In the genomic region with DNA sequence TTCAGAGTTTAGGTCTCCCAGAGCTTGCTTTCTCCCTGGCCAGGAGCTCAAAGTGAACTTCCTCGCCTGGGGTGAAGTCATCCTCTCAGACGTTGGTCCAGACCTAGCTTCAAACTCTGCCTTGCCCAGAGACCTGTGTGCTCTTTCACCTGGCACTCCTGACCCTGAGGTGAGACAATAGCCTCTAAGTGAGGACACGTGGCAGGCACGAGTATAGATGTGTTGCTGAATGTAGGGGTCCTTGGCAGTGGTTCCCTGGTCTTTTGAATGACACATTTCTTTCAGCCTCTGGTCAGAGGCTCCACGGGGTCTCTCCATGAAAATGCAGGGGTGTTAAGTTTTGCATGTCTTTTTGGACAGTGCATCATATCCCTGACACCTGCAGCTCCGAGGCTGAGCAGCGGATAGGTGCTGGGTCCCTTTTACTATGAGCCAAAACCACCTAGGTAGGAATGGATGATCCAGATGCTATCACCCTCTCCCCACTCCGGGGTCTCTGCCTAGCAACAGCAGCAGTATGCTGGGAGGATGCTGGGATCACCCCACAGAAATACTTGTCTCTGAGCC, we compare ENCODE assay signal across 6 cellular contexts. TPM values are rescaled to one million over a fixed set of nuclear protein-coding genes. Genes with fewer than 3 reads are reported as not detected.
DNase-seq lines count a peak whose midpoint lies in the region; ATAC-seq and TF ChIP-seq lines count a peak whose summit lies in the region.
"Not testable (repeated sequence)": the region's sequence is repeated elsewhere in the genome, so short reads cannot be mapped to it uniquely, and the experiment has no call there.

No MANE protein-coding gene starts in this region.

- intact Hi-C loops in left colon (cut with DNase I, micrococcal nuclease); psoas muscle (cut with DNase I): not testable (repeated sequence)

- not testable (repeated sequence) for H3K9me3 Mint-ChIP-seq in WTC11

- not testable (repeated sequence) for H3K4me3 Mint-ChIP-seq in WTC11

- CTCF ChIA-PET in WTC11 (lab: Charles Lee), result not testable (repeated sequence)

- H3K36me3 ChIP-seq in DND-41 (ENCODE audit: insufficient read depth, low read length) (peaks cover 33% of the 10 kb centered on the region), psoas muscle (ENCODE audit: insufficient read depth in 1 of 2, low read depth in 1 of 2) (peaks cover 13 to 34% of the 10 kb centered on the region in 2 donors)

- POLR2A ChIA-PET in WTC11 (lab: Charles Lee), result not testable (repeated sequence)

- not testable (repeated sequence) for H2AFZ ChIP-seq in DND-41 (ENCODE audit: low read depth, low read length)

- H3K4me3 ChIP-seq in DND-41 (ENCODE audit: low read depth in 1 of 2, low read length in 2 of 2); psoas muscle: not testable (repeated sequence)

- H3K27me3 Mint-ChIP-seq in WTC11 (ENCODE audit: low read depth), result not testable (repeated sequence)

- peaks cover 31% of the 10 kb centered on the region for H3K36me3 Mint-ChIP-seq in WTC11

- not testable (repeated sequence) for H3K4me1 ChIP-seq in DND-41 (ENCODE audit: insufficient read depth, low read length)
- peaks cover 26% of the 10 kb centered on the region for H3K4me1 ChIP-seq in psoas muscle

- ATAC-seq in DND-41 (ENCODE audit: insufficient read depth, low read depth), result peak; percentile 44; the same call in 2 of the 3 replicates
- peak; percentile 49 for ATAC-seq in WTC11
- ATAC-seq in esophagus mucosa, result peak; percentile 42
- ATAC-seq in left colon, result peak; percentile 17
- ATAC-seq in psoas muscle, result peak; percentile 14 to 33 (median 26)

- not testable (repeated sequence) for TF ChIP-seq CTCF in DND-41 (IDR thresholded peaks at IDR 0.05; ENCODE audit: borderline replicate concordance, extremely low read depth, low read length, poor library complexity, severe bottlenecking); WTC11 (IDR thresholded peaks at IDR 0.05); psoas muscle (IDR thresholded peaks at IDR 0.05)

- not testable (repeated sequence) for H3K9me3 ChIP-seq in DND-41 (ENCODE audit: insufficient read depth, low read length, severe bottlenecking); psoas muscle

- WGBS in psoas muscle, 3 donors, result 42 to 62% (median 46%) methylated on average over 7 to 8 of the region's 8 CpGs

- peaks cover 29% of the 10 kb centered on the region for H3K79me2 ChIP-seq in DND-41 (ENCODE audit: insufficient read depth, low read length)

- H3K9ac ChIP-seq in DND-41 (ENCODE audit: low read depth, low read length), result not testable (repeated sequence)

- not testable (repeated sequence) for DNase-seq in DND-41; WTC11 (ENCODE audit: low spot score); left colon; psoas muscle
- peak; percentile 21 for DNase-seq in NAMALWA (ENCODE audit: low spot score)

- not testable (repeated sequence) for H3K4me2 ChIP-seq in DND-41 (ENCODE audit: insufficient read depth, low read length)

- not testable (repeated sequence) for H3K27ac Mint-ChIP-seq in WTC11

- H3K27me3 ChIP-seq in DND-41 (ENCODE audit: insufficient read depth, low read length, poor library complexity); psoas muscle (ENCODE audit: insufficient read depth in 3 of 3, low read length in 2 of 3): not testable (repeated sequence)

- not testable (repeated sequence) for H3K27ac ChIP-seq in DND-41 (ENCODE audit: low read length)
- H3K27ac ChIP-seq in psoas muscle, result peak overlapping the region; percentile 41

- peaks cover 12% of the 10 kb centered on the region for H3K4me1 Mint-ChIP-seq in WTC11

- H4K20me1 ChIP-seq in DND-41 (ENCODE audit: insufficient read depth, low read length), result peaks cover 31% of the 10 kb centered on the region

TF ChIP-seq in WTC11, 78 proteins besides CTCF, POLR2A, EP300 and RAD21:
- peak; percentile 70 for TF ChIP-seq NFATC4 (CRISPR knock-in tag; IDR thresholded peaks at IDR 0.05)
- TF ChIP-seq, protein P1, sequence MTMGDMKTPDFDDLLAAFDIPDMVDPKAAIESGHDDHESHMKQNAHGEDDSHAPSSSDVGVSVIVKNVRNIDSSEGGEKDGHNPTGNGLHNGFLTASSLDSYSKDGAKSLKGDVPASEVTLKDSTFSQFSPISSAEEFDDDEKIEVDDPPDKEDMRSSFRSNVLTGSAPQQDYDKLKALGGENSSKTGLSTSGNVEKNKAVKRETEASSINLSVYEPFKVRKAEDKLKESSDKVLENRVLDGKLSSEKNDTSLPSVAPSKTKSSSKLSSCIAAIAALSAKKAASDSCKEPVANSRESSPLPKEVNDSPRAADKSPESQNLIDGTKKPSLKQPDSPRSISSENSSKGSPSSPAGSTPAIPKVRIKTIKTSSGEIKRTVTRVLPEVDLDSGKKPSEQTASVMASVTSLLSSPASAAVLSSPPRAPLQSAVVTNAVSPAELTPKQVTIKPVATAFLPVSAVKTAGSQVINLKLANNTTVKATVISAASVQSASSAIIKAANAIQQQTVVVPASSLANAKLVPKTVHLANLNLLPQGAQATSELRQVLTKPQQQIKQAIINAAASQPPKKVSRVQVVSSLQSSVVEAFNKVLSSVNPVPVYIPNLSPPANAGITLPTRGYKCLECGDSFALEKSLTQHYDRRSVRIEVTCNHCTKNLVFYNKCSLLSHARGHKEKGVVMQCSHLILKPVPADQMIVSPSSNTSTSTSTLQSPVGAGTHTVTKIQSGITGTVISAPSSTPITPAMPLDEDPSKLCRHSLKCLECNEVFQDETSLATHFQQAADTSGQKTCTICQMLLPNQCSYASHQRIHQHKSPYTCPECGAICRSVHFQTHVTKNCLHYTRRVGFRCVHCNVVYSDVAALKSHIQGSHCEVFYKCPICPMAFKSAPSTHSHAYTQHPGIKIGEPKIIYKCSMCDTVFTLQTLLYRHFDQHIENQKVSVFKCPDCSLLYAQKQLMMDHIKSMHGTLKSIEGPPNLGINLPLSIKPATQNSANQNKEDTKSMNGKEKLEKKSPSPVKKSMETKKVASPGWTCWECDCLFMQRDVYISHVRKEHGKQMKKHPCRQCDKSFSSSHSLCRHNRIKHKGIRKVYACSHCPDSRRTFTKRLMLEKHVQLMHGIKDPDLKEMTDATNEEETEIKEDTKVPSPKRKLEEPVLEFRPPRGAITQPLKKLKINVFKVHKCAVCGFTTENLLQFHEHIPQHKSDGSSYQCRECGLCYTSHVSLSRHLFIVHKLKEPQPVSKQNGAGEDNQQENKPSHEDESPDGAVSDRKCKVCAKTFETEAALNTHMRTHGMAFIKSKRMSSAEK (CRISPR knock-in tag; IDR thresholded peaks at IDR 0.05; ENCODE audit: borderline replicate concordance), result peak; percentile 56; the same call in 1 of the 2 replicates
- TF ChIP-seq, protein P2, sequence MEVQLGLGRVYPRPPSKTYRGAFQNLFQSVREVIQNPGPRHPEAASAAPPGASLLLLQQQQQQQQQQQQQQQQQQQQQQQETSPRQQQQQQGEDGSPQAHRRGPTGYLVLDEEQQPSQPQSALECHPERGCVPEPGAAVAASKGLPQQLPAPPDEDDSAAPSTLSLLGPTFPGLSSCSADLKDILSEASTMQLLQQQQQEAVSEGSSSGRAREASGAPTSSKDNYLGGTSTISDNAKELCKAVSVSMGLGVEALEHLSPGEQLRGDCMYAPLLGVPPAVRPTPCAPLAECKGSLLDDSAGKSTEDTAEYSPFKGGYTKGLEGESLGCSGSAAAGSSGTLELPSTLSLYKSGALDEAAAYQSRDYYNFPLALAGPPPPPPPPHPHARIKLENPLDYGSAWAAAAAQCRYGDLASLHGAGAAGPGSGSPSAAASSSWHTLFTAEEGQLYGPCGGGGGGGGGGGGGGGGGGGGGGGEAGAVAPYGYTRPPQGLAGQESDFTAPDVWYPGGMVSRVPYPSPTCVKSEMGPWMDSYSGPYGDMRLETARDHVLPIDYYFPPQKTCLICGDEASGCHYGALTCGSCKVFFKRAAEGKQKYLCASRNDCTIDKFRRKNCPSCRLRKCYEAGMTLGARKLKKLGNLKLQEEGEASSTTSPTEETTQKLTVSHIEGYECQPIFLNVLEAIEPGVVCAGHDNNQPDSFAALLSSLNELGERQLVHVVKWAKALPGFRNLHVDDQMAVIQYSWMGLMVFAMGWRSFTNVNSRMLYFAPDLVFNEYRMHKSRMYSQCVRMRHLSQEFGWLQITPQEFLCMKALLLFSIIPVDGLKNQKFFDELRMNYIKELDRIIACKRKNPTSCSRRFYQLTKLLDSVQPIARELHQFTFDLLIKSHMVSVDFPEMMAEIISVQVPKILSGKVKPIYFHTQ (CRISPR knock-in tag; IDR thresholded peaks at IDR 0.05), result 0 out of 2 replicates have a peak, but pooled peaks have one; percentile 32
- TF ChIP-seq, protein P3, sequence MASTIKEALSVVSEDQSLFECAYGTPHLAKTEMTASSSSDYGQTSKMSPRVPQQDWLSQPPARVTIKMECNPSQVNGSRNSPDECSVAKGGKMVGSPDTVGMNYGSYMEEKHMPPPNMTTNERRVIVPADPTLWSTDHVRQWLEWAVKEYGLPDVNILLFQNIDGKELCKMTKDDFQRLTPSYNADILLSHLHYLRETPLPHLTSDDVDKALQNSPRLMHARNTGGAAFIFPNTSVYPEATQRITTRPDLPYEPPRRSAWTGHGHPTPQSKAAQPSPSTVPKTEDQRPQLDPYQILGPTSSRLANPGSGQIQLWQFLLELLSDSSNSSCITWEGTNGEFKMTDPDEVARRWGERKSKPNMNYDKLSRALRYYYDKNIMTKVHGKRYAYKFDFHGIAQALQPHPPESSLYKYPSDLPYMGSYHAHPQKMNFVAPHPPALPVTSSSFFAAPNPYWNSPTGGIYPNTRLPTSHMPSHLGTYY (CRISPR knock-in tag; IDR thresholded peaks at IDR 0.05), result 0 out of 2 replicates have a peak, but pooled peaks have one; percentile 35

RNA-seq across cellular contexts. Expression of a gene that starts 9.6 kb away (rescaled TPM):
- 1,612 to 1,889 TPM (median 1,831 TPM) in 3 replicates for total RNA-seq in WTC11 (2021)
- total RNA-seq in esophagus mucosa, result 1,438 TPM
- total RNA-seq in left colon, result 100 to 1,000 TPM; 843 to 969 TPM
- total RNA-seq in psoas muscle, result 1,000 to 10,000 TPM in 2 of 4 donors, 100 to 1,000 TPM in 2; 822 to 1,272 (median 1,015) TPM
- 1,000 to 10,000 TPM; 2,392 to 3,567 (median 3,085) TPM for polyA plus RNA-seq in psoas muscle

RNA-seq across cellular contexts. Expression of a gene that starts 20.8 kb away (rescaled TPM):
- total RNA-seq in WTC11 (2021) (137 to 172 TPM (median 151 TPM) in 3 replicates), esophagus mucosa (76.4 TPM), left colon (100 to 1,000 TPM; 139 to 140 TPM), psoas muscle (10 to 100 TPM; 13.2 to 24.6 (median 15.1) TPM)
- polyA plus RNA-seq in psoas muscle, result 10 to 100 TPM; 15.9 to 22.7 (median 20.1) TPM
